Comparison of ENCODE assay signal across 8 cellular contexts in the genomic region with DNA sequence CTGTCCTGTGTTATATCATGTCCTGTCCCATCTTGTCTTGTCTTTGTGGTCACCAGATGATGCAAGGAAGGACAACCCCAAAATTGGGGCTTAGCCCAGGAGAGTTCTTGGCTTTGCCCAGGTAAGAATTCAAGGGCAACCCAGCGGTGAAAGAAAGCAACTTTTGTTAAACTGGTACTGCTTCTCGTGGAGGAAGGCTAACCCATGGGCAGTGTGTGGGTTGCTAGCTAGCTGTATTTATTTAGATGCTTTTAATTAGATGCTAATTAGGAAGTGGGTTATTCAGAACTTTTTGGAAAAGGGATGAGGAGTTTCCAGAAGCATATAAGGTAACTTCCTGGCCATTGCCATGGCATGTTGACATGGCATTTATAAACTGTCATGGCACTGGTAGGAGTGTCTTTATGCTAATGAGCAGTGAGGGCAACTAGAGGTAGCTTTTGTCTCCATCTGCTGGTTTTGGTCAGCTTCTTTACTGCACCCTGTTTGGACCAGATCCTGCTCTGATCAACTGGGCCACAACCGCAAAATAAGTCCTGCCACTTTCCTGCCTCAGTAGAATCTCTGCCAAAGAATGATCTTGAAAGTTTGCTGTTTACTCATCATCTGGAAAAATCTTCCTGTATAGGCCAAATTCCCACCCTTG.
DNase-seq lines count a peak whose midpoint lies in the region; ATAC-seq and TF ChIP-seq lines count a peak whose summit lies in the region.
"Not testable (repeated sequence)": the region's sequence is repeated elsewhere in the genome, so short reads cannot be mapped to it uniquely, and the experiment has no call there.

No MANE protein-coding gene starts in this region.

- not testable (repeated sequence) for H3K4me3 ChIP-seq in DND-41 (ENCODE audit: low read depth in 1 of 2, low read length in 2 of 2); upper lobe of right lung

- not testable (repeated sequence) for H3K4me1 ChIP-seq in DND-41 (ENCODE audit: insufficient read depth, low read length); upper lobe of right lung

- not testable (repeated sequence) for H3K36me3 ChIP-seq in DND-41 (ENCODE audit: insufficient read depth, low read length); upper lobe of right lung

- H2AFZ ChIP-seq in DND-41 (ENCODE audit: low read depth, low read length): not testable (repeated sequence)

- not testable (repeated sequence) for H3K9me3 ChIP-seq in DND-41 (ENCODE audit: insufficient read depth, low read length, severe bottlenecking); upper lobe of right lung

- H3K27me3 Mint-ChIP-seq in naive B cell: not testable (repeated sequence)

- H3K4me2 ChIP-seq in DND-41 (ENCODE audit: insufficient read depth, low read length): not testable (repeated sequence)

- H4K20me1 ChIP-seq in DND-41 (ENCODE audit: insufficient read depth, low read length): not testable (repeated sequence)

- H3K36me3 Mint-ChIP-seq in activated naive CD4-positive, alpha-beta T cell treated with anti-CD3 and anti-CD28 coated beads, Interleukin-2, amount 50 U/mL, for 72 hours; naive B cell: not testable (repeated sequence)

- H3K27me3 ChIP-seq in DND-41 (ENCODE audit: insufficient read depth, low read length, poor library complexity); upper lobe of right lung: not testable (repeated sequence)

- ATAC-seq in DND-41 (ENCODE audit: insufficient read depth, low read depth) (peak; percentile 62; the same call in 2 of the 3 replicates), GM19397 (IDR thresholded peaks at IDR 0.05; ENCODE audit: unreplicated experiment) (peak; percentile 74), HG02884 (IDR thresholded peaks at IDR 0.05; ENCODE audit: unreplicated experiment) (peak; percentile 60), SK-N-SH treated with all-trans-retinoic acid at 6 μM for 48 hours (peak; percentile 91), left cardiac atrium (peak; percentile 61 to 67), naive B cell (ENCODE audit: low read depth in 2 of 2) (peak; percentile 94 to 100), upper lobe of right lung (peak; percentile 95)
- ATAC-seq in activated naive CD4-positive, alpha-beta T cell treated with anti-CD3 and anti-CD28 coated beads, Interleukin-2, amount 50 U/mL, for 72 hours: peak; percentile 92 to 99

- not testable (repeated sequence) for H3K9me3 Mint-ChIP-seq in activated naive CD4-positive, alpha-beta T cell treated with anti-CD3 and anti-CD28 coated beads, Interleukin-2, amount 50 U/mL, for 72 hours; naive B cell

- intact Hi-C loops in left cardiac atrium (cut with DNase I); upper lobe of right lung (cut with DNase I): not testable (repeated sequence)

- not testable (repeated sequence) for H3K4me3 Mint-ChIP-seq in naive B cell

- H3K27ac ChIP-seq in DND-41 (ENCODE audit: low read length); upper lobe of right lung: not testable (repeated sequence)

- DNase-seq in DND-41; activated naive CD4-positive, alpha-beta T cell treated with anti-CD3 and anti-CD28 coated beads, Interleukin-2, amount 50 U/mL, for 72 hours (ENCODE audit: low spot score in 2 of 2); left cardiac atrium; naive B cell; upper lobe of right lung: not testable (repeated sequence)

- not testable (repeated sequence) for H3K4me1 Mint-ChIP-seq in naive B cell

- H3K27ac Mint-ChIP-seq in activated naive CD4-positive, alpha-beta T cell treated with anti-CD3 and anti-CD28 coated beads, Interleukin-2, amount 50 U/mL, for 72 hours; naive B cell: not testable (repeated sequence)

- not testable (repeated sequence) for TF ChIP-seq CTCF in DND-41 (IDR thresholded peaks at IDR 0.05; ENCODE audit: borderline replicate concordance, extremely low read depth, low read length, poor library complexity, severe bottlenecking); upper lobe of right lung (IDR thresholded peaks at IDR 0.05)

- H3K79me2 ChIP-seq in DND-41 (ENCODE audit: insufficient read depth, low read length): not testable (repeated sequence)

- H3K9ac ChIP-seq in DND-41 (ENCODE audit: low read depth, low read length): not testable (repeated sequence)
